8 cellular contexts compared by ENCODE assay signal in genomic region chr17:2406903-2407790, GRCh38. TPM values are rescaled to one million over a fixed set of nuclear protein-coding genes. Genes with fewer than 3 reads are reported as not detected.
DNase-seq lines count a peak whose midpoint lies in the region; TF ChIP-seq lines count a peak whose summit lies in the region.

No MANE protein-coding gene starts in this region.

- H3K4me1 ChIP-seq in esophagus muscularis mucosa = peaks cover 51 to 57% (median 56%) of the 10 kb centered on the region in 4 donors
- H3K4me1 ChIP-seq in ovary (ENCODE audit: insufficient read depth) = peaks cover 5% of the 10 kb centered on the region
- no peaks in the 10 kb centered on the region for H3K4me1 ChIP-seq in BE2C

- peak overlapping the region in 4 of 7 donors; percentile 7 to 91 (median 54) for H3K27ac Mint-ChIP-seq in CD14-positive monocyte

- DNase-seq in CD14-positive monocyte (ENCODE audit: low spot score) (no peak), RWPE1 (ENCODE audit: low spot score) (peak; percentile 67), esophagus muscularis mucosa (ENCODE audit: extremely low spot score) (no peak), ovary (peak in 2 of 5 donors; percentile 13 to 23), SKM-1 (lab: John Stamatoyannopoulos, UW; ENCODE audit: unreplicated experiment) (no peak), OCI-M1 (lab: John Stamatoyannopoulos, UW) (no peak), NCI-H1694 (lab: John Stamatoyannopoulos, UW) (no peak), BE2C (no peak)

- no peak overlapping the region for H3K4me3 Mint-ChIP-seq in CD14-positive monocyte

- H3K4me1 Mint-ChIP-seq in CD14-positive monocyte = peaks cover 51% of the 10 kb centered on the region

- POLR2A ChIA-PET in RWPE1 (lab: Yijun Ruan, JAX; ENCODE audit: low non-redundant PET) = interaction anchor here (1.6 kb wide), 1 partner anchor 15 kb away, joined by 4 read pairs; no protein-coding TSS in a partner anchor

- H3K36me3 ChIP-seq in esophagus muscularis mucosa (no peaks in the 10 kb centered on the region), ovary (no peaks in the 10 kb centered on the region), BE2C (no peaks in the 10 kb centered on the region)

- peaks cover 0 to 5% (median 0%) of the 10 kb centered on the region in 3 donors for H3K27me3 Mint-ChIP-seq in CD14-positive monocyte (ENCODE audit: low read depth in 3 of 3)

- intact Hi-C loops in CD14-positive monocyte (cut with micrococcal nuclease) = no loop called here
- intact Hi-C loops in esophagus muscularis mucosa (cut with DNase I) = loop anchor here (5.0 kb wide), 1 partner anchor 70 kb away; the partner anchor contains the start of genes SGSM2 and TSR1
- intact Hi-C loops in ovary (cut with DNase I) = no loop called here

- H3K4me3 ChIP-seq in esophagus muscularis mucosa (peak overlapping the region in 3 of 4 donors; percentile 0 to 9 (median 2)), ovary (no peak overlapping the region), BE2C (ENCODE audit: low read depth, low read length) (no peak overlapping the region)

- H3K27me3 ChIP-seq in esophagus muscularis mucosa = no peaks in the 10 kb centered on the region
- no peaks in the 10 kb centered on the region for H3K27me3 ChIP-seq in ovary
- H3K27me3 ChIP-seq in BE2C = no peaks in the 10 kb centered on the region

- no peaks in the 10 kb centered on the region for H3K9me3 ChIP-seq in esophagus muscularis mucosa
- no peaks in the 10 kb centered on the region for H3K9me3 ChIP-seq in ovary
- no peaks in the 10 kb centered on the region for H3K9me3 ChIP-seq in BE2C

- CTCF ChIA-PET in RWPE1 (lab: Yijun Ruan, JAX) = interaction anchor here (1.0 to 2.2 kb wide), 3 partner anchors 9 to 24 kb away, joined by 5 to 21 read pairs (median 5); no protein-coding TSS in a partner anchor

- WGBS in esophagus muscularis mucosa = 31% methylated on average over 13 of the region's 15 CpGs
- WGBS in ovary, 3 donors = 58 to 68% (median 64%) methylated on average over 15 of the region's 15 CpGs

- no peak for TF ChIP-seq POLR2A in esophagus muscularis mucosa (IDR thresholded peaks at IDR 0.05; ENCODE audit: low read depth)
- TF ChIP-seq POLR2A in ovary (IDR thresholded peaks at IDR 0.05) = no peak

- TF ChIP-seq CTCF in CD14-positive monocyte (IDR thresholded peaks at IDR 0.05) = no peak
- no peak for TF ChIP-seq CTCF in RWPE1 (conservative IDR thresholded peaks at IDR 0.05; ENCODE audit: low read depth)
- TF ChIP-seq CTCF in esophagus muscularis mucosa (IDR thresholded peaks at IDR 0.05) = no peak
- no peak for TF ChIP-seq CTCF in ovary (IDR thresholded peaks at IDR 0.05)
- no peak for TF ChIP-seq CTCF in BE2C (IDR thresholded peaks at IDR 0.05; ENCODE audit: low read depth, low read length)

- H3K9me3 Mint-ChIP-seq in CD14-positive monocyte = no peaks in the 10 kb centered on the region

- H3K36me3 Mint-ChIP-seq in CD14-positive monocyte = peaks cover 13 to 15% of the 10 kb centered on the region in 2 donors

- H3K27ac ChIP-seq in RWPE1 (peak overlapping the region; percentile 99), esophagus muscularis mucosa (replicated peaks in 1 of 4) (peak overlapping the region; percentile 98 to 100 (median 100)), ovary (peak overlapping the region; percentile 35 to 47)

- TF ChIP-seq EP300 in esophagus muscularis mucosa (IDR thresholded peaks at IDR 0.05) (no peak), ovary (IDR thresholded peaks at IDR 0.05) (no peak)

RNA-seq across cellular contexts. Expression of gene MNT, which starts 6.3 kb away (rescaled TPM):
- polyA plus RNA-seq in CD14-positive monocyte = 1 to 10 TPM in 1 of 2 donors, under 1 TPM in 1; 0.28 to 1.3 TPM
- 10 to 100 TPM; 10.8 to 17.4 (median 13.8) TPM for total RNA-seq in esophagus muscularis mucosa
- 10 to 100 TPM in 6 of 7 donors, 1 to 10 TPM in 1; 5.4 to 37.0 (median 27.3) TPM for total RNA-seq in ovary
- 10 to 100 TPM in 1 of 2 donors, 1 to 10 TPM in 1; 5.0 to 15.4 TPM for polyA plus RNA-seq in ovary
- polyA plus RNA-seq in BE2C (2012; ENCODE audit: insufficient read depth, insufficient read length, low read depth) = 22.8 TPM

Comparison
In these comparisons a context has a peak if more than half of its experiments do, and no peak if none do; other contexts are left out.
1. H3K27ac ChIP-seq: peak in every context shown above with its lines; median percentile 100 in esophagus muscularis mucosa; 99 in RWPE1; 41 in ovary.
2. H3K4me3 ChIP-seq: peak in esophagus muscularis mucosa (3 of 4); none in ovary (single experiment) and BE2C (single experiment).